Comparison of ENCODE assay signal across 15 cellular contexts in genomic region chr5:80251636-80252035, GRCh38. TPM values are rescaled to one million over a fixed set of nuclear protein-coding genes. Genes with fewer than 3 reads are reported as not detected.
DNase-seq lines count a peak whose midpoint lies in the region; ATAC-seq and TF ChIP-seq lines count a peak whose summit lies in the region.
"Had no signal": no experiment of that assay in that cellular context is flagged by ENCODE, and none has a peak within 500 bp of the region (broad histone marks: within the 10 kb centered on the region; RNA-seq: fewer than 3 reads in every experiment).

No MANE protein-coding gene starts in this region.

- peaks cover 10% of the 10 kb centered on the region; the same call in 1 of the 2 replicates for H3K9me3 ChIP-seq in BLaER1
- H3K9me3 ChIP-seq: heart left ventricle, vagina had no signal

- H3K27me3 ChIP-seq in BLaER1 = no peaks in the 10 kb centered on the region
- H3K27me3 ChIP-seq: heart left ventricle, vagina had no signal

- DNase-seq in GM03348 (ENCODE audit: low spot score) (peak; percentile 37), WTC11 (ENCODE audit: low spot score) (no peak), left lobe of liver (ENCODE audit: low spot score) (peak; percentile 88), KG1 (lab: John Stamatoyannopoulos, UW) (no peak), NCI-H146 treated with DMSO at 0.1 percent for 48 hours (lab: John Stamatoyannopoulos, UW; ENCODE audit: unreplicated experiment) (no peak), GM13976 (ENCODE audit: low spot score) (no peak), GOT3 (lab: John Stamatoyannopoulos, UW) (no peak)
- DNase-seq: activated effector memory CD4-positive, alpha-beta T cell treated with anti-CD3 and anti-CD28 coated beads, Interleukin-2, amount 50 U/mL, for 16 hours; naive B cell; stimulated activated CD4-positive, alpha-beta T cell treated with anti-CD3 and anti-CD28 coated beads, Interleukin-2, amount 100 ng/mL, for 48 hours had no signal

- H3K36me3 ChIP-seq in BLaER1 = peaks cover 75% of the 10 kb centered on the region
- H3K36me3 ChIP-seq: heart left ventricle, vagina had no signal

- H3K9me3 Mint-ChIP-seq in WTC11 = no peaks in the 10 kb centered on the region
- H3K9me3 Mint-ChIP-seq: central memory CD8-positive, alpha-beta T cell; naive B cell had no signal

- peaks cover 3% of the 10 kb centered on the region; the same call in 1 of the 2 replicates for H3K27me3 Mint-ChIP-seq in WTC11 (ENCODE audit: low read depth)
- H3K27me3 Mint-ChIP-seq: B cell; central memory CD8-positive, alpha-beta T cell; naive B cell had no signal

- POLR2A ChIA-PET in WTC11 (lab: Charles Lee) = interaction anchor here (0.6 to 0.7 kb wide), 2 partner anchors 66 to 312 kb away, joined by 4 to 6 read pairs; no protein-coding TSS in a partner anchor

- H3K4me2 ChIP-seq in BLaER1 = peak overlapping the region; percentile 98

- in situ Hi-C loops in GM13976 (cut with MboI; ENCODE audit: low sequenced_read_pairs, unreplicated experiment) = no loop called here

- peaks cover 20% of the 10 kb centered on the region for H3K36me3 Mint-ChIP-seq in WTC11
- H3K36me3 Mint-ChIP-seq: naive B cell had no signal

- peaks cover 92% of the 10 kb centered on the region for H4K20me1 ChIP-seq in BLaER1

- TF ChIP-seq CTCF in WTC11 (IDR thresholded peaks at IDR 0.05) (no peak), GM13976 (IDR thresholded peaks at IDR 0.05; ENCODE audit: borderline replicate concordance, control extremely low read depth, extremely low read depth, insufficient read depth, missing control alignments) (no peak)

- peaks cover 74% of the 10 kb centered on the region for H3K4me1 ChIP-seq in BLaER1

- H3K4me3 Mint-ChIP-seq in WTC11 = peak overlapping the region; percentile 93; the same call in 1 of the 2 replicates
- H3K4me3 Mint-ChIP-seq: B cell had no signal

- H3K4me1 Mint-ChIP-seq in WTC11 = peaks cover 78% of the 10 kb centered on the region

- no peak for ATAC-seq in WTC11
- peak; percentile 4 for ATAC-seq in left lobe of liver
- ATAC-seq: heart left ventricle had no signal

- H3K9ac ChIP-seq in BLaER1 = no peak overlapping the region

- no peak overlapping the region for H3K4me3 ChIP-seq in BLaER1
- H3K4me3 ChIP-seq: heart left ventricle, vagina had no signal

- CTCF ChIA-PET in WTC11 (lab: Charles Lee) = interaction anchor here (0.7 to 1.1 kb wide), 2 partner anchors 142 to 155 kb away, joined by 3 to 4 read pairs; no protein-coding TSS in a partner anchor

- H3K27ac Mint-ChIP-seq in WTC11 = peak overlapping the region; percentile 34; the same call in 1 of the 2 replicates
- H3K27ac Mint-ChIP-seq: B cell, naive B cell had no signal

- H3K27ac ChIP-seq in BLaER1 = no peak overlapping the region
- H3K27ac ChIP-seq: heart left ventricle, vagina had no signal

TF ChIP-seq in WTC11, 78 proteins besides CTCF, POLR2A, EP300 and RAD21:
- TF ChIP-seq ZNF232 (CRISPR knock-in tag; IDR thresholded peaks at IDR 0.05) (no peak), FOXP4 (CRISPR knock-in tag; IDR thresholded peaks at IDR 0.05) (no peak), FOXP1 (CRISPR knock-in tag; IDR thresholded peaks at IDR 0.05; ENCODE audit: borderline replicate concordance) (no peak), MXD4 (CRISPR knock-in tag; IDR thresholded peaks at IDR 0.05; ENCODE audit: borderline replicate concordance) (no peak), RELA (CRISPR knock-in tag; IDR thresholded peaks at IDR 0.05; ENCODE audit: borderline replicate concordance) (no peak), STAT6 (CRISPR knock-in tag; conservative IDR thresholded peaks at IDR 0.05; ENCODE audit: low read depth) (no peak), ARID4B (CRISPR knock-in tag; IDR thresholded peaks at IDR 0.05; ENCODE audit: borderline replicate concordance) (no peak), SMAD4 (CRISPR knock-in tag; IDR thresholded peaks at IDR 0.05) (no peak), GTF2I (CRISPR knock-in tag; conservative IDR thresholded peaks at IDR 0.05) (no peak), GRHL2 (CRISPR knock-in tag; IDR thresholded peaks at IDR 0.05; ENCODE audit: insufficient replicate concordance, severe bottlenecking) (no peak), ZNF423 (CRISPR knock-in tag; IDR thresholded peaks at IDR 0.05) (no peak), MYBL2 (CRISPR knock-in tag; IDR thresholded peaks at IDR 0.05) (no peak), KAT7 (CRISPR knock-in tag; IDR thresholded peaks at IDR 0.05; ENCODE audit: borderline replicate concordance) (no peak), TEAD4 (CRISPR knock-in tag; IDR thresholded peaks at IDR 0.05) (no peak), ATF1 (CRISPR knock-in tag; IDR thresholded peaks at IDR 0.05) (no peak), FOXJ3 (CRISPR knock-in tag; IDR thresholded peaks at IDR 0.05; ENCODE audit: borderline replicate concordance) (no peak), ZNF121 (CRISPR knock-in tag; IDR thresholded peaks at IDR 0.05) (no peak), TP53 (CRISPR knock-in tag; IDR thresholded peaks at IDR 0.05) (no peak), NR3C1 (CRISPR knock-in tag; conservative IDR thresholded peaks at IDR 0.05; ENCODE audit: low read depth) (no peak)

RNA-seq across cellular contexts. Expression of gene SERINC5, which starts 4.2 kb away (rescaled TPM):
- total RNA-seq in WTC11 (2021) = 128 to 139 TPM (median 139 TPM) in 3 replicates
- total RNA-seq in left lobe of liver = 54.6 TPM

Comparison
In these comparisons a context has a peak if more than half of its experiments do, and no peak if none do; other contexts are left out.
1. DNase-seq: peak in GM03348 (single experiment) and left lobe of liver (single experiment); none in WTC11 (single experiment), KG1 (single experiment), NCI-H146 treated with DMSO at 0.1 percent for 48 hours (single experiment), GM13976 (single experiment) and GOT3 (single experiment).